12 cellular contexts compared by ENCODE assay signal in the genomic region with DNA sequence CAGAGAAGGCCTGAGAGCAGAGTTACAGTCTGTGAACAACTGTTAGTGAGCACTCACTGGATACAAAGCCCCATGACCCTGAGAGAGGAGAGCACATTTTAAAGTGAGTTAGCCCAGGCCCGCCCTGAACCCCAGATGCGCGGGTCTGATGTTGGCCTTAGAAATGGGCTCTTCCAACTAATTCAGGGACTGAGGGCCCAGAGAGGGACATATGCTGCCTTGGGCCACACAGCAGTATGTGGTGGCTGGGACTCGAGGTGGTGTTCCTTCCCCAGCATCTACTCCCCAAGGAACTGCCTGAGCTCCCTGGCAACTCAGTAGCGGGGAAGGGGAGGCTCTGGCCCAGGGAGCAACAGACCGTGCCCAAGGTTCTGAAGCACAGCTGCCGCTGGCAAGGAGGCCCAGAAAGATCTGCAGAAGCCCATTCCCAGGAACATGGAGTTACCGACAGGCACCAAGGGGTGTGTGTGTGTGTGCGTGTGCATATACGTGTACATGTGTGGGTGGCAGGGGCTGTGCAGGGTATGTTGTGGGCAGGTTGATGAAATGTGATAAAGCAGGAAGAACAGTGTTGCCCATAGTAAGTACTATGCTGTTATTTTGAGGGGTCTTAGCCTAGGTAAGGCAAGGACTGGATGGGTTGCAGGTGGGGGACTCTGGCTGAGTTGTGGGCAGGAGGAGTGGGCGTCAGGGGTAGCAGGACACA. TPM values are rescaled to one million over a fixed set of nuclear protein-coding genes. Genes with fewer than 3 reads are reported as not detected.
DNase-seq lines count a peak whose midpoint lies in the region; FAIRE-seq and TF ChIP-seq lines count a peak whose summit lies in the region.
"Had no signal": no experiment of that assay in that cellular context is flagged by ENCODE, and none has a peak within 500 bp of the region (broad histone marks: within the 10 kb centered on the region; RNA-seq: fewer than 3 reads in every experiment).

No MANE protein-coding gene starts in this region.

- intact Hi-C loops in CD4-positive, alpha-beta memory T cell (cut with micrococcal nuclease), result loop anchor here (10.0 kb wide), 1 partner anchor 433 kb away; no protein-coding TSS in a partner anchor
- intact Hi-C loops in PC-9 (cut with micrococcal nuclease; ENCODE audit: unreplicated experiment) (no loop called here), prostate gland (cut with DNase I) (loop anchor here (10.0 kb wide), 2 partner anchors 353 to 833 kb away; no protein-coding TSS in a partner anchor)

- H3K79me2 ChIP-seq in PC-9 (ENCODE audit: low read depth), result peaks cover 14% of the 10 kb centered on the region

- no peak for TF ChIP-seq CTCF in PC-9 (conservative IDR thresholded peaks at IDR 0.05)
- TF ChIP-seq CTCF in prostate gland (IDR thresholded peaks at IDR 0.05), result no peak
- TF ChIP-seq CTCF in Peyer's patch (IDR thresholded peaks at IDR 0.05), result no peak

- H3K9me3 Mint-ChIP-seq in CD4-positive, alpha-beta memory T cell, result no peaks in the 10 kb centered on the region

- DNase-seq in CD4-positive, alpha-beta memory T cell, result no peak
- DNase-seq in PC-9 (peak in 1 of 2 experiments; percentile 30), epithelial cell of prostate (ENCODE audit: low read depth, low spot score) (no peak), prostate gland (ENCODE audit: low spot score) (no peak), Peyer's patch (no peak), NCI-H510A treated with DMSO at 0.1 percent for 48 hours (lab: John Stamatoyannopoulos, UW) (no peak), frontal cortex (ENCODE audit: low spot score in 2 of 2) (no peak), NCI-H748 treated with DMSO at 0.1 percent for 48 hours (lab: John Stamatoyannopoulos, UW) (no peak)
- DNase-seq: DMS153 had no signal

- FAIRE-seq in frontal cortex (lab: Jason Lieb, UNC), result no peak
- FAIRE-seq: GM12878 had no signal

- no peak overlapping the region for H3K4me3 ChIP-seq in CD4-positive, alpha-beta memory T cell (ENCODE audit: low read length in 2 of 2)
- H3K4me3 ChIP-seq in PC-9, result no peak overlapping the region
- H3K4me3 ChIP-seq in prostate gland, result no peak overlapping the region
- no peak overlapping the region for H3K4me3 ChIP-seq in Peyer's patch
- H3K4me3 ChIP-seq: GM12878 had no signal

- BruUV-seq in PC-9 (replicated peaks; lab: Mats Ljungman, UMichigan), result no TSS peak

- H3K4me2 ChIP-seq in PC-9, result peak overlapping the region; percentile 96

- no peak for TF ChIP-seq POLR2A in prostate gland (IDR thresholded peaks at IDR 0.05)
- TF ChIP-seq POLR2A in Peyer's patch (IDR thresholded peaks at IDR 0.05), result no peak

- H3K4me3 Mint-ChIP-seq in CD4-positive, alpha-beta memory T cell, result peak overlapping the region in 7 of 8 donors; percentile 63 to 84 (median 76)

- H3K36me3 Mint-ChIP-seq in CD4-positive, alpha-beta memory T cell, result no peaks in the 10 kb centered on the region

- 82% methylated on average over 11 of the region's 11 CpGs for WGBS in prostate gland

- H3K4me1 ChIP-seq in CD4-positive, alpha-beta memory T cell (ENCODE audit: insufficient read depth, low read length), result peaks cover 43% of the 10 kb centered on the region
- peaks cover 80% of the 10 kb centered on the region for H3K4me1 ChIP-seq in PC-9 (replicated peaks; ENCODE audit: insufficient read depth)
- peaks cover 37% of the 10 kb centered on the region for H3K4me1 ChIP-seq in prostate gland (replicated peaks)
- peaks cover 9 to 52% (median 19%) of the 10 kb centered on the region in 4 donors for H3K4me1 ChIP-seq in Peyer's patch

- POLR2A ChIA-PET in CD4-positive, alpha-beta memory T cell (lab: Charles Lee; ENCODE audit: partially characterized antibody), result no interaction called here
- POLR2A ChIA-PET in PC-9 (lab: Charles Lee; ENCODE audit: unreplicated experiment), result interaction anchor here (0.6 kb wide), 1 partner anchor 794 kb away, joined by 3 read pairs; no protein-coding TSS in a partner anchor

- no peaks in the 10 kb centered on the region for H3K27me3 Mint-ChIP-seq in CD4-positive, alpha-beta memory T cell

- H3K27me3 ChIP-seq in CD4-positive, alpha-beta memory T cell (ENCODE audit: insufficient read depth, low read length), result no peaks in the 10 kb centered on the region
- no peaks in the 10 kb centered on the region for H3K27me3 ChIP-seq in PC-9 (ENCODE audit: insufficient read depth, low read depth)
- H3K27me3 ChIP-seq in prostate gland (replicated peaks; ENCODE audit: insufficient read depth), result no peaks in the 10 kb centered on the region
- H3K27me3 ChIP-seq in Peyer's patch, result no peaks in the 10 kb centered on the region

- peaks cover 69% of the 10 kb centered on the region for H3F3A ChIP-seq in PC-9 (ENCODE audit: insufficient read depth, low read depth)

- no peaks in the 10 kb centered on the region for H3K9me2 ChIP-seq in PC-9 (ENCODE audit: insufficient read depth)

- peaks cover 19 to 46% (median 35%) of the 10 kb centered on the region in 4 donors for H3K4me1 Mint-ChIP-seq in CD4-positive, alpha-beta memory T cell

- H4K20me1 ChIP-seq in PC-9 (ENCODE audit: insufficient read depth), result no peaks in the 10 kb centered on the region

- no peaks in the 10 kb centered on the region for H3K9me3 ChIP-seq in CD4-positive, alpha-beta memory T cell (ENCODE audit: control insufficient read depth in 1 of 2, low read length in 2 of 2)
- H3K9me3 ChIP-seq in PC-9 (ENCODE audit: insufficient read depth, low read depth) (no peaks in the 10 kb centered on the region), prostate gland (no peaks in the 10 kb centered on the region), Peyer's patch (no peaks in the 10 kb centered on the region)

- H3K27ac Mint-ChIP-seq in CD4-positive, alpha-beta memory T cell, result peak overlapping the region; percentile 50 to 90 (median 80)
- H3K27ac Mint-ChIP-seq: progenitor cell of endocrine pancreas had no signal

- CTCF ChIA-PET in CD4-positive, alpha-beta memory T cell (lab: Charles Lee; ENCODE audit: partially characterized antibody), result interaction anchor here (1.5 to 6.7 kb wide), 2 partner anchors 176 to 181 kb away, joined by 4 to 76 read pairs; no protein-coding TSS in a partner anchor
- CTCF ChIA-PET in PC-9 (lab: Charles Lee), result no interaction called here

- no peak overlapping the region for H3K27ac ChIP-seq in CD4-positive, alpha-beta memory T cell (ENCODE audit: low read depth, low read length)
- H3K27ac ChIP-seq in PC-9 (peak overlapping the region; percentile 100), epithelial cell of prostate (peak overlapping the region; percentile 100), prostate gland (peak overlapping the region; percentile 92 to 96), Peyer's patch (peak overlapping the region in 1 of 4 donors; percentile 44)
- H3K27ac ChIP-seq: cardiac muscle cell had no signal

- no peaks in the 10 kb centered on the region for H3K36me3 ChIP-seq in CD4-positive, alpha-beta memory T cell (ENCODE audit: insufficient read depth, low read length)
- no peaks in the 10 kb centered on the region; the same call in 1 of the 2 replicates for H3K36me3 ChIP-seq in PC-9 (ENCODE audit: low read depth)
- no peaks in the 10 kb centered on the region for H3K36me3 ChIP-seq in prostate gland
- H3K36me3 ChIP-seq in Peyer's patch, result no peaks in the 10 kb centered on the region
- H3K36me3 ChIP-seq: cardiac muscle cell had no signal

- H2AFZ ChIP-seq in PC-9, result no peak overlapping the region

RNA-seq across cellular contexts. Expression of a gene that starts 40.5 kb away (rescaled TPM):
- not detected for total RNA-seq in CD4-positive, alpha-beta memory T cell
- not detected for polyA plus RNA-seq in CD4-positive, alpha-beta memory T cell
- total RNA-seq in PC-9 (2021) (84.1 and 94.9 TPM in 2 replicates), prostate gland (1 to 10 TPM; 1.9 to 3.7 TPM), Peyer's patch (under 1 TPM in 2 of 4 donors, not detected in 2; 0.13 to 0.38 TPM), frontal cortex (not detected)
- total RNA-seq: cardiac muscle cell, GM12878 had no signal
- polyA plus RNA-seq: cardiac muscle cell had no signal

Comparison
In these comparisons a context has a peak if more than half of its experiments do, and no peak if none do; other contexts are left out.
1. RNA of a gene that starts 40.5 kb away (total RNA-seq): 84.1 to 94.9 TPM in PC-9; 1.9 to 3.7 TPM in prostate gland, 0.13 to 0.38 TPM in Peyer's patch, not detected in CD4-positive, alpha-beta memory T cell and not detected in frontal cortex (single experiment); every median in the first group is over 10 times any median in the second.